ENCODE assay signal across 19 cellular contexts in genomic region chr11:1435820-1436467, GRCh38. TPM values are rescaled to one million over a fixed set of nuclear protein-coding genes. Genes with fewer than 3 reads are reported as not detected.
A peak's percentile ranks its signal among the peaks of the same experiment; 100 is the strongest.
DNase-seq lines count a peak whose midpoint lies in the region; ATAC-seq and TF ChIP-seq lines count a peak whose summit lies in the region.
"Had no signal": no experiment of that assay in that cellular context is flagged by ENCODE, and none has a peak within 500 bp of the region (broad histone marks: within the 10 kb centered on the region; RNA-seq: fewer than 3 reads in every experiment).

No MANE protein-coding gene starts in this region.

- no TSS peak for BruUV-seq in Panc1 (replicated peaks; lab: Mats Ljungman, UMichigan)

- no peak overlapping the region for H3K4me3 ChIP-seq in HEK293 (ENCODE audit: low read depth, low read length)
- peak overlapping the region in 1 of 2 experiments; percentile 38; a peak in 2 of 4 replicates for H3K4me3 ChIP-seq in Panc1 (ENCODE audit: low read depth in 2 of 2, low read length in 2 of 2)
- no peak overlapping the region for H3K4me3 ChIP-seq in sigmoid colon
- H3K4me3 ChIP-seq: GM23248, left lung, PC-9, smooth muscle cell, thyroid gland had no signal

- CTCF ChIA-PET in HEK293 (lab: Yijun Ruan, JAX), result no interaction called here
- CTCF ChIA-PET in Panc1 (lab: Charles Lee), result no interaction called here

- TF ChIP-seq CTCF in HEK293 (tag by site-specific recombination; IDR thresholded peaks at IDR 0.05), result no peak
- TF ChIP-seq CTCF in Panc1 (IDR thresholded peaks at IDR 0.05), result no peak
- no peak for TF ChIP-seq CTCF in sigmoid colon (IDR thresholded peaks at IDR 0.05)

- H3K27me3 ChIP-seq in Panc1 (ENCODE audit: control insufficient read depth, insufficient read depth, low read length) (no peaks in the 10 kb centered on the region), sigmoid colon (peaks cover 4 to 75% (median 37%) of the 10 kb centered on the region in 3 donors)
- H3K27me3 ChIP-seq: thyroid gland had no signal

- peaks cover 0 to 11% of the 10 kb centered on the region in 2 experiments; a peak in 1 of 3 replicates for H3K36me3 ChIP-seq in HEK293 (ENCODE audit: control insufficient read depth in 2 of 2, insufficient read depth in 1 of 2, low read length in 2 of 2)
- no peaks in the 10 kb centered on the region for H3K36me3 ChIP-seq in Panc1 (ENCODE audit: control insufficient read depth, insufficient read depth, low read length)
- H3K36me3 ChIP-seq in sigmoid colon, result no peaks in the 10 kb centered on the region
- H3K36me3 ChIP-seq: left lung, thyroid gland had no signal

- no peak for TF ChIP-seq EP300 in sigmoid colon (IDR thresholded peaks at IDR 0.05)

- H3K27ac ChIP-seq in HEK293 (ENCODE audit: extremely low read depth, low read depth, low read length) (no peak overlapping the region), Panc1 (ENCODE audit: low read length) (peak overlapping the region; percentile 41; the same call in 1 of the 2 replicates), sigmoid colon (no peak overlapping the region)
- H3K27ac ChIP-seq: GM23248, left lung, PC-9, thyroid gland had no signal

- TF ChIP-seq POLR2A in sigmoid colon (IDR thresholded peaks at IDR 0.05), result no peak

- peak; percentile 74 for ATAC-seq in Panc1
- ATAC-seq in HG02759 (IDR thresholded peaks at IDR 0.05; ENCODE audit: unreplicated experiment), result no peak
- ATAC-seq: left lung had no signal

- DNase-seq in COR-L47 (lab: John Stamatoyannopoulos, UW) (peak; percentile 88), Panc1 (ENCODE audit: low read depth, low spot score) (no peak), left kidney (ENCODE audit: low read depth, low spot score) (peak; percentile 69), midbrain (lab: John Stamatoyannopoulos, UW) (no peak), NCI-H2171 (lab: John Stamatoyannopoulos, UW) (no peak), sigmoid colon (no peak)
- DNase-seq: activated CD4-positive, alpha-beta T cell treated with anti-CD3 and anti-CD28 coated beads, Interleukin-2, amount 50 U/mL, for 4 hours; activated naive CD4-positive, alpha-beta T cell; DMS153; GM23248; IMR-90; left lung; NCI-H187 treated with DMSO at 0.1 percent for 48 hours; PC-9; thyroid gland had no signal

- POLR2A ChIA-PET in HEK293 (lab: Yijun Ruan, JAX), result no interaction called here
- POLR2A ChIA-PET in Panc1 (lab: Charles Lee), result no interaction called here

- H3K4me1 ChIP-seq in HEK293 (ENCODE audit: control insufficient read depth, insufficient read depth, low read length) (no peaks in the 10 kb centered on the region), Panc1 (ENCODE audit: control insufficient read depth, insufficient read depth, low read length) (peaks cover 42% of the 10 kb centered on the region), sigmoid colon (peaks cover 0 to 7% (median 3%) of the 10 kb centered on the region in 4 donors)
- H3K4me1 ChIP-seq: left lung had no signal

- intact Hi-C loops in Panc1 (cut with micrococcal nuclease; ENCODE audit: unreplicated experiment), result no loop called here
- intact Hi-C loops in sigmoid colon (cut with DNase I), result no loop called here

- 6 to 7% methylated on average over 29 of the region's 29 CpGs for WGBS in sigmoid colon, 2 donors

- in situ Hi-C loops in Panc1 (cut with HindIII; ENCODE audit: low pct_unique_long_range_greater_than_20kb, low sequenced_read_pairs), result no loop called here

- no peaks in the 10 kb centered on the region for H3K9me3 ChIP-seq in HEK293 (ENCODE audit: control insufficient read depth, insufficient read depth, low read depth, low read length)
- H3K9me3 ChIP-seq in Panc1 (ENCODE audit: control insufficient read depth, insufficient read depth, low read depth, low read length), result no peaks in the 10 kb centered on the region
- no peaks in the 10 kb centered on the region for H3K9me3 ChIP-seq in sigmoid colon
- H3K9me3 ChIP-seq: left lung, thyroid gland had no signal

TF ChIP-seq in HEK293, 187 proteins besides CTCF, POLR2A, EP300 and RAD21:
- TF ChIP-seq SP2 (tag by site-specific recombination; IDR thresholded peaks at IDR 0.05) (peak; percentile 18; the same call in 1 of the 2 replicates), ZNF600 (tag by site-specific recombination; IDR thresholded peaks at IDR 0.05) (peak; percentile 71), ZNF341 (tag by site-specific recombination; IDR thresholded peaks at IDR 0.05; ENCODE audit: low read depth) (no peak), ZIC2 (tag by site-specific recombination; IDR thresholded peaks at IDR 0.05) (peak; percentile 77), ZBTB10 (tag by site-specific recombination; IDR thresholded peaks at IDR 0.05) (peak; percentile 51; the same call in 1 of the 2 replicates), REST (tag by site-specific recombination; IDR thresholded peaks at IDR 0.05) (peak; percentile 78)
TF ChIP-seq in HEK293: peak in this region for 5.

RNA-seq across cellular contexts. Expression of gene BRSK2, which starts 46.2 kb away (rescaled TPM):
- total RNA-seq in Panc1 (2021; ENCODE audit: unreplicated experiment) (32.2 TPM), sigmoid colon (1 to 10 TPM; 1.8 to 3.2 (median 2.4) TPM)
- 47.7 TPM for polyA plus RNA-seq in Panc1 (2012; ENCODE audit: insufficient read length)
- 1 to 10 TPM in 1 of 3 donors, not detected in 2; 1.7 TPM for polyA plus RNA-seq in sigmoid colon
- total RNA-seq: T-helper 2 cell treated with Interferon-gamma antibody and Interleukin-4, amounts not matched to agents 100 ng/mL and 5 ng/mL, for 36 hours had no signal
- polyA plus RNA-seq: GM23248 had no signal

RNA-seq across cellular contexts. Expression of gene MOB2, which starts 50.6 kb away (rescaled TPM):
- total RNA-seq in Panc1 (2021; ENCODE audit: unreplicated experiment), result 51.2 TPM
- 72.5 TPM for polyA plus RNA-seq in Panc1 (2012; ENCODE audit: insufficient read length)
- 10 to 100 TPM; 68.6 to 88.9 (median 71.5) TPM for total RNA-seq in sigmoid colon
- polyA plus RNA-seq in sigmoid colon, result 10 to 100 TPM; 46.2 to 55.0 (median 53.5) TPM

Comparison
In these comparisons a context has a peak if more than half of its experiments do, and no peak if none do; other contexts are left out.
1. DNase-seq: peak in COR-L47 (single experiment) and left kidney (single experiment); none in Panc1 (single experiment), midbrain (single experiment), NCI-H2171 (single experiment) and sigmoid colon (single experiment).